29 cellular contexts compared by ENCODE assay signal in genomic region chrX:38087594-38087993, GRCh38.
DNase-seq lines count a peak whose midpoint lies in the region; TF ChIP-seq lines count a peak whose summit lies in the region.
"Had no signal": no experiment of that assay in that cellular context is flagged by ENCODE, and none has a peak within 500 bp of the region (broad histone marks: within the 10 kb centered on the region; RNA-seq: fewer than 3 reads in every experiment).

No MANE protein-coding gene starts in this region.

- no peak for DNase-seq in MM.1S
- no peak for DNase-seq in adrenal gland
- DNase-seq in esophagus squamous epithelium (lab: John Stamatoyannopoulos, UW): no peak
- no peak for DNase-seq in NCI-H1694 treated with DMSO at 0.1 percent for 48 hours (lab: John Stamatoyannopoulos, UW)
- DNase-seq in amniotic stem cell (lab: John Stamatoyannopoulos, UW): no peak
- no peak for DNase-seq in A172 (ENCODE audit: low spot score)
- no peak for DNase-seq in spleen
- DNase-seq: ACHN; BE2C; CD8-positive, alpha-beta memory T cell; DMS 273 treated with DMSO at 0.1 percent for 48 hours; DMS79; EL; GDM1; H9; KG1; NCI-H1092 treated with DMSO at 0.1 percent for 48 hours; NCI-H1436; NCI-H1930; NCI-H2107; NCI-H446; NCI-H524 treated with DMSO at 0.1 percent for 48 hours; NCI-H82; NK-92 treated with Interleukin-12 subunit alpha and Interleukin-12 subunit beta, amount 100 ng/mL, for 24 hours; Right ventricle myocardium superior; RPMI8226 had no signal

- H3K9me3 ChIP-seq in MM.1S (replicated peaks; ENCODE audit: insufficient read depth, low read length) (no peaks in the 10 kb centered on the region), adrenal gland (replicated peaks in 1 of 3) (no peaks in the 10 kb centered on the region), esophagus squamous epithelium (no peaks in the 10 kb centered on the region), spleen (no peaks in the 10 kb centered on the region)
- H3K9me3 ChIP-seq: BE2C, SJSA1 had no signal

- H3F3A ChIP-seq in MM.1S (ENCODE audit: insufficient read depth, low read length): no peaks in the 10 kb centered on the region

- TF ChIP-seq POLR2A in adrenal gland (IDR thresholded peaks at IDR 0.05) (no peak), esophagus squamous epithelium (IDR thresholded peaks at IDR 0.05) (no peak), spleen (IDR thresholded peaks at IDR 0.05) (no peak)

- H3K4me1 ChIP-seq in MM.1S (ENCODE audit: low read length) (0 out of 2 replicates have a peak, but pooled peaks cover 7% of the 10 kb centered on the region), adrenal gland (replicated peaks in 1 of 2) (peaks cover 0 to 4% of the 10 kb centered on the region in 2 donors), esophagus squamous epithelium (peaks cover 0 to 11% (median 0%) of the 10 kb centered on the region in 3 donors), spleen (no peaks in the 10 kb centered on the region)
- H3K4me1 ChIP-seq: BE2C, SJSA1 had no signal

- H3K36me3 ChIP-seq in MM.1S (replicated peaks; ENCODE audit: insufficient read depth, low read length): no peaks in the 10 kb centered on the region
- H3K36me3 ChIP-seq in adrenal gland (replicated peaks in 1 of 2): no peaks in the 10 kb centered on the region
- no peaks in the 10 kb centered on the region for H3K36me3 ChIP-seq in esophagus squamous epithelium
- no peaks in the 10 kb centered on the region for H3K36me3 ChIP-seq in spleen
- H3K36me3 ChIP-seq: BE2C, SJSA1 had no signal

- no peak overlapping the region for H3K4me2 ChIP-seq in MM.1S (ENCODE audit: low read depth, low read length)
- H3K4me2 ChIP-seq: GM23338 had no signal

- H3K27me3 ChIP-seq in MM.1S (replicated peaks; ENCODE audit: insufficient read depth, low read length): no peaks in the 10 kb centered on the region
- H3K27me3 ChIP-seq in adrenal gland: peaks cover 6% of the 10 kb centered on the region
- H3K27me3 ChIP-seq in esophagus squamous epithelium: no peaks in the 10 kb centered on the region
- H3K27me3 ChIP-seq in spleen (replicated peaks in 1 of 7): peaks cover 0 to 13% (median 0%) of the 10 kb centered on the region in 7 donors
- H3K27me3 ChIP-seq: BE2C, SJSA1 had no signal

- intact Hi-C loops in adrenal gland (cut with DNase I) (no loop called here), esophagus squamous epithelium (cut with DNase I) (no loop called here), spleen (cut with DNase I; ENCODE audit: low total_unique reads) (no loop called here)

- WGBS in adrenal gland, 4 donors: 88 to 100% (median 93%) methylated on average over 1 of the region's 1 CpG
- 38 to 77% methylated on average over 1 of the region's 1 CpG for WGBS in esophagus squamous epithelium, 2 donors
- WGBS in spleen, 5 donors: 83 to 100% (median 92%) methylated on average over 1 of the region's 1 CpG

- H4K20me1 ChIP-seq in MM.1S (ENCODE audit: insufficient read depth, low read length): no peaks in the 10 kb centered on the region

- H3K9me2 ChIP-seq in MM.1S (replicated peaks; ENCODE audit: insufficient read depth, low read length): no peaks in the 10 kb centered on the region

- H3K27ac ChIP-seq in MM.1S (ENCODE audit: low read length) (peak overlapping the region; percentile 6; the same call in 1 of the 2 replicates), adrenal gland (peak overlapping the region in 3 of 5 donors; percentile 19 to 58 (median 38)), esophagus squamous epithelium (peak overlapping the region in 3 of 4 donors; percentile 4 to 65 (median 33)), spleen (no peak overlapping the region)
- H3K27ac ChIP-seq: SJSA1 had no signal

- H3K79me2 ChIP-seq in MM.1S (ENCODE audit: low read length): no peaks in the 10 kb centered on the region

- no peak overlapping the region for H2AFZ ChIP-seq in MM.1S (ENCODE audit: low read length)
- H2AFZ ChIP-seq: GM23338 had no signal

- no peak overlapping the region for H3K9ac ChIP-seq in MM.1S (ENCODE audit: low read length)

- TF ChIP-seq CTCF in MM.1S (IDR thresholded peaks at IDR 0.05; ENCODE audit: low read length) (no peak), adrenal gland (IDR thresholded peaks at IDR 0.05) (no peak), esophagus squamous epithelium (IDR thresholded peaks at IDR 0.05) (no peak), spleen (IDR thresholded peaks at IDR 0.05 in 8 of 11, conservative IDR thresholded peaks at IDR 0.05 in 3 of 11) (no peak)

- H3K4me3 ChIP-seq in MM.1S (ENCODE audit: low read length) (no peak overlapping the region), adrenal gland (no peak overlapping the region), esophagus squamous epithelium (no peak overlapping the region), spleen (no peak overlapping the region)
- H3K4me3 ChIP-seq: GM12878, GM23338, SJSA1 had no signal

Comparison
In these comparisons a context has a peak if more than half of its experiments do, and no peak if none do; other contexts are left out.
1. H3K27ac ChIP-seq: peak in MM.1S (single experiment), adrenal gland (3 of 5) and esophagus squamous epithelium (3 of 4); none in spleen (0 of 8).